In the genomic region with DNA sequence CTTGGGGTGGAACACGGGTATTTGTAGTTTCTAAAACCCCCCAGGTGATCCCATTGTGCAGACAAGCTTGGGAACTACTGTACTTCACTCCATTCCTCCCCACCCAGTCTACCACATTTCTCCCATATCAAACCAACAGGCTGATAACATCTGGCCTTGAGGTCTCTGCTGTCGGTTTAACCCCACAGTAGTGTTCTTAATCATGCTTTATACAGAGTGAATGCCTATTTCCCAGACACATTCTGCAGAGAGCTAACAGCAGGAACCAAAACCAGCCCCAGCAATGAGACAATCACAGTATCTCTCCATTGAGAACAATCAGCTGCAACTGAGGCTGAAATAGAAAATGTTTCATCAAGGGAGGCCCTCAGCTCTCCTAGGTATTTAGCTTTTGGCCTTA, we compare ENCODE assay signal across 10 cellular contexts.
DNase-seq lines count a peak whose midpoint lies in the region; ATAC-seq, FAIRE-seq and TF ChIP-seq lines count a peak whose summit lies in the region.
"Had no signal": no experiment of that assay in that cellular context is flagged by ENCODE, and none has a peak within 500 bp of the region (broad histone marks: within the 10 kb centered on the region; RNA-seq: fewer than 3 reads in every experiment).

No MANE protein-coding gene starts in this region.

- H2AFZ ChIP-seq in GM12878 (ENCODE audit: control insufficient read depth, low read depth, low read length): no peak overlapping the region

- H3K9ac ChIP-seq in GM12878 (ENCODE audit: control insufficient read depth, insufficient read depth, low read length) (no peak overlapping the region), skeletal muscle satellite cell (ENCODE audit: low read depth, low read length) (no peak overlapping the region)

- POLR2A ChIA-PET in GM12878 (lab: Charles Lee): no interaction called here

- 0% methylated on average over 2 of the region's 2 CpGs for WGBS in GM12878 (ENCODE audit: insufficient coverage, insufficient replicate concordance, low lambda C conversion rate, missing lambda C conversion rate)

- no peak overlapping the region for H3K27ac ChIP-seq in GM12878 (ENCODE audit: control insufficient read depth, insufficient read depth)
- H3K27ac ChIP-seq: Peyer's patch had no signal

- FAIRE-seq in GM12878 (lab: Jason Lieb, UNC): no peak

- CTCF ChIA-PET in GM12878 (lab: Yijun Ruan, JAX): interaction anchor here (0.7 to 4.0 kb wide), 5 partner anchors 14 to 98 kb away, joined by 3 to 33 read pairs (median 5); no protein-coding TSS in a partner anchor

- in situ Hi-C loops in GM12878 (cut with MboI): no loop called here

- no peak overlapping the region for H3K4me2 ChIP-seq in GM12878 (ENCODE audit: control insufficient read depth, insufficient read depth)
- H3K4me2 ChIP-seq in skeletal muscle satellite cell (ENCODE audit: low read length): peak overlapping the region; percentile 20

- TF ChIP-seq RAD21 in GM12878 (IDR thresholded peaks at IDR 0.05; ENCODE audit: insufficient read depth, low read depth, low read length): no peak

- peak; percentile 75 for ATAC-seq in GM21529 (IDR thresholded peaks at IDR 0.05; ENCODE audit: unreplicated experiment)
- ATAC-seq in HG03103 (IDR thresholded peaks at IDR 0.05; ENCODE audit: low read depth, unreplicated experiment): peak; percentile 79
- peak; percentile 90 for ATAC-seq in GM12878
- no peak for ATAC-seq in GM18498 (IDR thresholded peaks at IDR 0.05; ENCODE audit: unreplicated experiment)

- no peak for TF ChIP-seq CTCF in GM12878 (IDR thresholded peaks at IDR 0.05 in 2 of 3, conservative IDR thresholded peaks at IDR 0.05 in 1 of 3; ENCODE audit: control insufficient read depth in 2 of 3, extremely low read depth in 1 of 3, insufficient read depth in 1 of 3, low read depth in 3 of 3, low read length in 3 of 3)

- H3K4me3 ChIP-seq in GM12878 (no peak overlapping the region), skeletal muscle satellite cell (ENCODE audit: low read length) (no peak overlapping the region)
- H3K4me3 ChIP-seq: Peyer's patch, spleen had no signal

- BruUV-seq in GM12878 (replicated peaks; lab: Mats Ljungman, UMichigan): no TSS peak

- SMC1A ChIA-PET in GM12878 (lab: Charles Lee; ENCODE audit: uncharacterized antibody, unreplicated experiment): interaction anchor here (0.7 to 4.4 kb wide), 10 partner anchors 12 to 214 kb away, joined by 3 to 19 read pairs (median 4); no protein-coding TSS in a partner anchor

- intact Hi-C loops in GM12878 (cut with micrococcal nuclease; ENCODE audit: unreplicated experiment): no loop called here

- no peaks in the 10 kb centered on the region for H3K36me3 ChIP-seq in GM12878 (ENCODE audit: control insufficient read depth in 2 of 2, insufficient read depth in 2 of 2, low read length in 1 of 2)
- no peaks in the 10 kb centered on the region for H3K36me3 ChIP-seq in skeletal muscle satellite cell (ENCODE audit: insufficient read depth, low read length)
- H3K36me3 ChIP-seq: Peyer's patch, spleen had no signal

- no peak for TF ChIP-seq POLR2A in GM12878 (IDR thresholded peaks at IDR 0.05; ENCODE audit: low read depth, low read length)

- H3K27me3 ChIP-seq in GM12878 (replicated peaks in 1 of 2; ENCODE audit: control insufficient read depth in 2 of 2, insufficient read depth in 2 of 2, low read length in 1 of 2) (no peaks in the 10 kb centered on the region), skeletal muscle satellite cell (ENCODE audit: control insufficient read depth, insufficient read depth, low read length) (peaks cover 10% of the 10 kb centered on the region)
- H3K27me3 ChIP-seq: Peyer's patch, spleen had no signal

- no peaks in the 10 kb centered on the region for H3K9me3 ChIP-seq in GM12878 (replicated peaks; ENCODE audit: control insufficient read depth, insufficient read depth, low read length)
- no peaks in the 10 kb centered on the region for H3K9me3 ChIP-seq in skeletal muscle satellite cell (replicated peaks; ENCODE audit: low read length)
- H3K9me3 ChIP-seq: Peyer's patch, spleen had no signal

- H4K20me1 ChIP-seq in GM12878 (ENCODE audit: control insufficient read depth, insufficient read depth): no peaks in the 10 kb centered on the region

- H3K79me2 ChIP-seq in GM12878 (ENCODE audit: control insufficient read depth, insufficient read depth, low read length): no peaks in the 10 kb centered on the region

- TF ChIP-seq EP300 in GM12878 (IDR thresholded peaks at IDR 0.05; ENCODE audit: borderline replicate concordance in 1 of 2, control insufficient read depth in 1 of 2, low read depth in 2 of 2, low read length in 2 of 2): 0 out of 4 replicates have a peak, but pooled peaks of 1 of the 2 experiments have one; percentile 30

- no peaks in the 10 kb centered on the region for H3K4me1 ChIP-seq in GM12878 (ENCODE audit: control insufficient read depth, insufficient read depth, low read length)
- H3K4me1 ChIP-seq in skeletal muscle satellite cell (ENCODE audit: control insufficient read depth, insufficient read depth, low read length): peaks cover 24% of the 10 kb centered on the region

- RAD21 ChIA-PET in GM12878 (lab: Charles Lee; ENCODE audit: unreplicated experiment): interaction anchor here (1.6 to 3.7 kb wide), 3 partner anchors 14 to 97 kb away, joined by 3 to 16 read pairs (median 15); no protein-coding TSS in a partner anchor

- DNase-seq in GM12878 (ENCODE audit: low read depth, low spot score): peak; percentile 19
- no peak for DNase-seq in activated T-cell treated with anti-CD3 and anti-CD28 coated beads, Interleukin-2, amount 50 U/mL, for 1 hour
- no peak for DNase-seq in NCI-H2107 (lab: John Stamatoyannopoulos, UW)
- DNase-seq: Peyer's patch, spleen, T1000 had no signal

TF ChIP-seq in GM12878, 131 proteins besides CTCF, POLR2A, EP300 and RAD21 (continues in another document):
- TF ChIP-seq SMARCA5 (IDR thresholded peaks at IDR 0.05): no peak
- TF ChIP-seq, protein P1, sequence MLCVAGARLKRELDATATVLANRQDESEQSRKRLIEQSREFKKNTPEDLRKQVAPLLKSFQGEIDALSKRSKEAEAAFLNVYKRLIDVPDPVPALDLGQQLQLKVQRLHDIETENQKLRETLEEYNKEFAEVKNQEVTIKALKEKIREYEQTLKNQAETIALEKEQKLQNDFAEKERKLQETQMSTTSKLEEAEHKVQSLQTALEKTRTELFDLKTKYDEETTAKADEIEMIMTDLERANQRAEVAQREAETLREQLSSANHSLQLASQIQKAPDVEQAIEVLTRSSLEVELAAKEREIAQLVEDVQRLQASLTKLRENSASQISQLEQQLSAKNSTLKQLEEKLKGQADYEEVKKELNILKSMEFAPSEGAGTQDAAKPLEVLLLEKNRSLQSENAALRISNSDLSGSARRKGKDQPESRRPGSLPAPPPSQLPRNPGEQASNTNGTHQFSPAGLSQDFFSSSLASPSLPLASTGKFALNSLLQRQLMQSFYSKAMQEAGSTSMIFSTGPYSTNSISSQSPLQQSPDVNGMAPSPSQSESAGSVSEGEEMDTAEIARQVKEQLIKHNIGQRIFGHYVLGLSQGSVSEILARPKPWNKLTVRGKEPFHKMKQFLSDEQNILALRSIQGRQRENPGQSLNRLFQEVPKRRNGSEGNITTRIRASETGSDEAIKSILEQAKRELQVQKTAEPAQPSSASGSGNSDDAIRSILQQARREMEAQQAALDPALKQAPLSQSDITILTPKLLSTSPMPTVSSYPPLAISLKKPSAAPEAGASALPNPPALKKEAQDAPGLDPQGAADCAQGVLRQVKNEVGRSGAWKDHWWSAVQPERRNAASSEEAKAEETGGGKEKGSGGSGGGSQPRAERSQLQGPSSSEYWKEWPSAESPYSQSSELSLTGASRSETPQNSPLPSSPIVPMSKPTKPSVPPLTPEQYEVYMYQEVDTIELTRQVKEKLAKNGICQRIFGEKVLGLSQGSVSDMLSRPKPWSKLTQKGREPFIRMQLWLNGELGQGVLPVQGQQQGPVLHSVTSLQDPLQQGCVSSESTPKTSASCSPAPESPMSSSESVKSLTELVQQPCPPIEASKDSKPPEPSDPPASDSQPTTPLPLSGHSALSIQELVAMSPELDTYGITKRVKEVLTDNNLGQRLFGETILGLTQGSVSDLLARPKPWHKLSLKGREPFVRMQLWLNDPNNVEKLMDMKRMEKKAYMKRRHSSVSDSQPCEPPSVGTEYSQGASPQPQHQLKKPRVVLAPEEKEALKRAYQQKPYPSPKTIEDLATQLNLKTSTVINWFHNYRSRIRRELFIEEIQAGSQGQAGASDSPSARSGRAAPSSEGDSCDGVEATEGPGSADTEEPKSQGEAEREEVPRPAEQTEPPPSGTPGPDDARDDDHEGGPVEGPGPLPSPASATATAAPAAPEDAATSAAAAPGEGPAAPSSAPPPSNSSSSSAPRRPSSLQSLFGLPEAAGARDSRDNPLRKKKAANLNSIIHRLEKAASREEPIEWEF (IDR thresholded peaks at IDR 0.05; ENCODE audit: insufficient replicate concordance, low read depth, low read length): no peak
- TF ChIP-seq IKZF2 (IDR thresholded peaks at IDR 0.05): 0 out of 4 replicates have a peak, but pooled peaks have one; percentile 18 to 43
- TF ChIP-seq NFIC (IDR thresholded peaks at IDR 0.05; ENCODE audit: low read depth, low read length): peak; percentile 22; the same call in 1 of the 2 replicates
- peak; percentile 68; the same call in 1 of the 2 replicates for TF ChIP-seq NR2F1 (conservative IDR thresholded peaks at IDR 0.05)
- peak; percentile 58 for TF ChIP-seq IKZF1 (conservative IDR thresholded peaks at IDR 0.05)
- TF ChIP-seq, protein P2, sequence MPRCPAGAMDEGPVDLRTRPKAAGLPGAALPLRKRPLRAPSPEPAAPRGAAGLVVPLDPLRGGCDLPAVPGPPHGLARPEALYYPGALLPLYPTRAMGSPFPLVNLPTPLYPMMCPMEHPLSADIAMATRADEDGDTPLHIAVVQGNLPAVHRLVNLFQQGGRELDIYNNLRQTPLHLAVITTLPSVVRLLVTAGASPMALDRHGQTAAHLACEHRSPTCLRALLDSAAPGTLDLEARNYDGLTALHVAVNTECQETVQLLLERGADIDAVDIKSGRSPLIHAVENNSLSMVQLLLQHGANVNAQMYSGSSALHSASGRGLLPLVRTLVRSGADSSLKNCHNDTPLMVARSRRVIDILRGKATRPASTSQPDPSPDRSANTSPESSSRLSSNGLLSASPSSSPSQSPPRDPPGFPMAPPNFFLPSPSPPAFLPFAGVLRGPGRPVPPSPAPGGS (IDR thresholded peaks at IDR 0.05; ENCODE audit: borderline replicate concordance, insufficient read depth, low read depth, low read length, poor library complexity, severe bottlenecking): no peak
- TF ChIP-seq HCFC1 (IDR thresholded peaks at IDR 0.05; ENCODE audit: low read length): no peak
- TF ChIP-seq RUNX3 (IDR thresholded peaks at IDR 0.05; ENCODE audit: low read length): peak; percentile 44; the same call in 1 of the 2 replicates
- TF ChIP-seq BCL11A (IDR thresholded peaks at IDR 0.05; ENCODE audit: low read depth, low read length): 0 out of 2 replicates have a peak, but pooled peaks have one; percentile 23
- peak; percentile 60; the same call in 1 of the 2 replicates for TF ChIP-seq TCF12 (IDR thresholded peaks at IDR 0.05; ENCODE audit: low read depth, low read length)
